Comparison of ENCODE assay signal across 17 cellular contexts in genomic region chr1:56404561-56405030, GRCh38.
DNase-seq lines count a peak whose midpoint lies in the region; ATAC-seq and TF ChIP-seq lines count a peak whose summit lies in the region.
"Had no signal": no experiment of that assay in that cellular context is flagged by ENCODE, and none has a peak within 500 bp of the region (broad histone marks: within the 10 kb centered on the region; RNA-seq: fewer than 3 reads in every experiment).

No MANE protein-coding gene starts in this region.

- no peak overlapping the region for H3K4me3 ChIP-seq in fibroblast of mammary gland (ENCODE audit: control insufficient read depth, low read depth, low read length)
- H3K4me3 ChIP-seq in tibial nerve, result no peak overlapping the region
- no peak overlapping the region for H3K4me3 ChIP-seq in mesendoderm (ENCODE audit: low read length)
- no peak overlapping the region for H3K4me3 ChIP-seq in smooth muscle cell
- H3K4me3 ChIP-seq: cardiac muscle cell, esophagus squamous epithelium, prostate gland, SJCRH30 had no signal

- H3K23ac ChIP-seq in mesendoderm (ENCODE audit: low read length), result no peak overlapping the region

- no peak overlapping the region for H2AFZ ChIP-seq in smooth muscle cell (ENCODE audit: low read depth)

- no peak overlapping the region for H3K56ac ChIP-seq in mesendoderm (ENCODE audit: low read length)

- POLR2A ChIA-PET in WTC11 (lab: Charles Lee), result no interaction called here

- H2AK5ac ChIP-seq in mesendoderm (ENCODE audit: low read length), result no peak overlapping the region

- no peak overlapping the region for H3K4ac ChIP-seq in mesendoderm (ENCODE audit: low read depth, low read length)

- H3K4me3 Mint-ChIP-seq in WTC11 (no peak overlapping the region), nephron progenitor cell (no peak overlapping the region)

- H3K36me3 ChIP-seq in tibial nerve, result no peaks in the 10 kb centered on the region
- no peaks in the 10 kb centered on the region for H3K36me3 ChIP-seq in mesendoderm (ENCODE audit: control insufficient read depth, insufficient read depth, low read length)
- H3K36me3 ChIP-seq in smooth muscle cell (ENCODE audit: low read depth), result no peaks in the 10 kb centered on the region
- H3K36me3 ChIP-seq: cardiac muscle cell, esophagus squamous epithelium, prostate gland, SJCRH30 had no signal

- no peak overlapping the region for H3K9ac ChIP-seq in mesendoderm (ENCODE audit: low read length)
- no peak overlapping the region for H3K9ac ChIP-seq in smooth muscle cell (ENCODE audit: low read depth)

- DNase-seq in WTC11 (ENCODE audit: low spot score) (no peak), fibroblast of mammary gland (ENCODE audit: low read depth) (peak; percentile 62), nephron progenitor cell (no peak), tibial nerve (ENCODE audit: low spot score in 2 of 2) (peak; percentile 58 to 60), NCI-H1417 treated with DMSO at 0.1 percent for 48 hours (lab: John Stamatoyannopoulos, UW) (no peak), mesendoderm (no peak), smooth muscle cell (lab: John Stamatoyannopoulos, UW; ENCODE audit: unreplicated experiment) (no peak)
- DNase-seq: activated naive CD4-positive, alpha-beta T cell treated with Interleukin-2 at 50 U/mL for 16 hours; DMS153; effector CD4-positive, alpha-beta T cell; esophagus squamous epithelium; NCI-H2029; NCI-H524 treated with DMSO at 0.1 percent for 48 hours; SJCRH30 had no signal

- H3K27me3 ChIP-seq in tibial nerve (no peaks in the 10 kb centered on the region), mesendoderm (ENCODE audit: insufficient read depth, low read length, poor library complexity) (no peaks in the 10 kb centered on the region), smooth muscle cell (ENCODE audit: low read depth) (no peaks in the 10 kb centered on the region)
- H3K27me3 ChIP-seq: cardiac muscle cell, esophagus squamous epithelium had no signal

- H3K9me3 Mint-ChIP-seq in WTC11 (0 out of 2 replicates have a peak, but pooled peaks cover 4% of the 10 kb centered on the region), nephron progenitor cell (peaks cover 8% of the 10 kb centered on the region)

- peaks cover 12% of the 10 kb centered on the region for H3K4me1 Mint-ChIP-seq in WTC11
- H3K4me1 Mint-ChIP-seq in nephron progenitor cell, result peaks cover 6% of the 10 kb centered on the region

- no peaks in the 10 kb centered on the region for H3F3A ChIP-seq in smooth muscle cell (ENCODE audit: low read depth)

- WGBS in tibial nerve, 2 donors, result 29 to 45% methylated on average over 7 of the region's 7 CpGs
- WGBS in mesendoderm (ENCODE audit: extremely low coverage, insufficient coverage, low lambda C conversion rate), result no CpG with 5 or more reads among the region's 7 CpGs
- WGBS in smooth muscle cell (ENCODE audit: low lambda C conversion rate), result 81% methylated on average over 7 of the region's 7 CpGs

- H3K4me2 ChIP-seq in mesendoderm (ENCODE audit: low read length), result no peak overlapping the region
- no peak overlapping the region for H3K4me2 ChIP-seq in smooth muscle cell

- CTCF ChIA-PET in WTC11 (lab: Charles Lee), result no interaction called here

- H3K27me3 Mint-ChIP-seq in WTC11 (ENCODE audit: low read depth) (no peaks in the 10 kb centered on the region; the same call in 1 of the 2 replicates), nephron progenitor cell (ENCODE audit: low read depth, poor library complexity) (peaks cover 3% of the 10 kb centered on the region)

- H3K79me1 ChIP-seq in mesendoderm (ENCODE audit: low read length), result no peaks in the 10 kb centered on the region

- no peaks in the 10 kb centered on the region for H4K20me1 ChIP-seq in smooth muscle cell (ENCODE audit: low read depth)

- H3K79me2 ChIP-seq in mesendoderm (ENCODE audit: control insufficient read depth, insufficient read depth, low read length) (no peaks in the 10 kb centered on the region), smooth muscle cell (ENCODE audit: low read depth) (no peaks in the 10 kb centered on the region)

- H3K18ac ChIP-seq in mesendoderm (ENCODE audit: low read length), result no peak overlapping the region

- H3K27ac Mint-ChIP-seq in WTC11, result peak overlapping the region; percentile 10; the same call in 1 of the 2 replicates
- peak overlapping the region; percentile 51 for H3K27ac Mint-ChIP-seq in nephron progenitor cell

- no peak overlapping the region for H4K8ac ChIP-seq in mesendoderm (ENCODE audit: low read depth, low read length)

- H2BK15ac ChIP-seq in mesendoderm (replicated peaks; ENCODE audit: low read depth), result no peak overlapping the region

- H2BK120ac ChIP-seq in mesendoderm (ENCODE audit: low read depth, low read length), result no peak overlapping the region

- H3K4me1 ChIP-seq in tibial nerve (peaks cover 0 to 17% (median 4%) of the 10 kb centered on the region in 4 donors), mesendoderm (ENCODE audit: control insufficient read depth, low read depth, low read length) (no peaks in the 10 kb centered on the region), smooth muscle cell (ENCODE audit: low read depth) (no peaks in the 10 kb centered on the region)
- H3K4me1 ChIP-seq: esophagus squamous epithelium, prostate gland, SJCRH30 had no signal

- TF ChIP-seq CTCF in WTC11 (IDR thresholded peaks at IDR 0.05), result no peak
- TF ChIP-seq CTCF in fibroblast of mammary gland (conservative IDR thresholded peaks at IDR 0.05; ENCODE audit: control insufficient read depth, insufficient read depth, low read depth, low read length), result no peak
- no peak for TF ChIP-seq CTCF in nephron progenitor cell (IDR thresholded peaks at IDR 0.05)
- no peak for TF ChIP-seq CTCF in tibial nerve (IDR thresholded peaks at IDR 0.05)
- no peak for TF ChIP-seq CTCF in smooth muscle cell (IDR thresholded peaks at IDR 0.05; ENCODE audit: borderline replicate concordance, insufficient read depth, poor library complexity, severe bottlenecking)

- H3K27ac ChIP-seq in tibial nerve (peak overlapping the region in 2 of 4 donors; percentile 80), mesendoderm (ENCODE audit: low read depth, low read length) (no peak overlapping the region), smooth muscle cell (ENCODE audit: low read depth) (no peak overlapping the region)
- H3K27ac ChIP-seq: C4-2B, cardiac muscle cell, prostate gland, SJCRH30 had no signal

- H3K36me3 Mint-ChIP-seq in WTC11 (no peaks in the 10 kb centered on the region), nephron progenitor cell (ENCODE audit: low read depth) (no peaks in the 10 kb centered on the region)

- H3K9me3 ChIP-seq in tibial nerve (peaks cover 0 to 4% (median 0%) of the 10 kb centered on the region in 4 donors), smooth muscle cell (replicated peaks; ENCODE audit: low read depth) (no peaks in the 10 kb centered on the region)
- H3K9me3 ChIP-seq: esophagus squamous epithelium, prostate gland, SJCRH30 had no signal

- peak in 1 of 2 donors; percentile 68 for TF ChIP-seq EP300 in tibial nerve (IDR thresholded peaks at IDR 0.05)

- H2BK5ac ChIP-seq in mesendoderm (ENCODE audit: low read length), result no peak overlapping the region

- no peak for ATAC-seq in WTC11

- H4K5ac ChIP-seq in mesendoderm (ENCODE audit: low read length), result no peak overlapping the region

- TF ChIP-seq POLR2A in tibial nerve (IDR thresholded peaks at IDR 0.05), result no peak

TF ChIP-seq in WTC11, 78 proteins besides CTCF, POLR2A, EP300 and RAD21:
- TF ChIP-seq JUN (CRISPR knock-in tag; IDR thresholded peaks at IDR 0.05) (no peak), NFE2L1 (CRISPR knock-in tag; IDR thresholded peaks at IDR 0.05) (no peak), ELF4 (CRISPR knock-in tag; IDR thresholded peaks at IDR 0.05; ENCODE audit: low read depth) (no peak), NR3C1 (CRISPR knock-in tag; conservative IDR thresholded peaks at IDR 0.05; ENCODE audit: low read depth) (no peak), FOXP4 (CRISPR knock-in tag; IDR thresholded peaks at IDR 0.05) (no peak), ZBTB21 (CRISPR knock-in tag; IDR thresholded peaks at IDR 0.05; ENCODE audit: borderline replicate concordance) (no peak), MXD4 (CRISPR knock-in tag; IDR thresholded peaks at IDR 0.05; ENCODE audit: borderline replicate concordance) (no peak), SP1 (CRISPR knock-in tag; conservative IDR thresholded peaks at IDR 0.05) (no peak), SMAD3 (CRISPR knock-in tag; IDR thresholded peaks at IDR 0.05; ENCODE audit: borderline replicate concordance) (no peak), ZNF263 (CRISPR knock-in tag; IDR thresholded peaks at IDR 0.05; ENCODE audit: low read depth) (no peak)
TF ChIP-seq in WTC11: peak in this region for 0.

Comparison
In these comparisons a context has a peak if more than half of its experiments do, and no peak if none do; other contexts are left out.
1. DNase-seq: peak in fibroblast of mammary gland (single experiment) and tibial nerve (2 of 2); none in WTC11 (single experiment), nephron progenitor cell (single experiment), NCI-H1417 treated with DMSO at 0.1 percent for 48 hours (single experiment), mesendoderm (single experiment) and smooth muscle cell (single experiment).